8 cellular contexts compared by ENCODE assay signal in the genomic region with DNA sequence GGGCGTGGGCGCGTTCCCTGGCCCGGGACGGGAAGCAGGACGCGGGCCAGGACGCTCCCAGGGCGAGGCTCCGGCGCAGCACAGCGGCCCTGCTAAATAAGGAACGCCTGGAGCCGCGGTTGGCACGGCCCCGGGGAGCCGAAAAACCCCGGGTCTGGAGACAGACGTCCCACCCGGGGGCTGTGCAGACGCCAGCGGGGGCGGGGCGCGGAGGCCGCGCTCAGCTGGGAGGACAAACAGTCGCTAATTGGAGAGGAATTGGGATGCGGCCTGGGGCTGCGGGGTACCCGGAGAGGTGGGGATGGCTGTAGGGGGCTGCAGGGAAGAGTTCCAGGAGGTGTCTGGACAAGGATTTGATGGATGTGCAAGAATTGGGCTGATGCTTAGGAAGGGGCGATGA. TPM values are rescaled to one million over a fixed set of nuclear protein-coding genes. Genes with fewer than 3 reads are reported as not detected.
A peak's percentile ranks its signal among the peaks of the same experiment; 100 is the strongest.
DNase-seq lines count a peak whose midpoint lies in the region; ATAC-seq and TF ChIP-seq lines count a peak whose summit lies in the region.
"Not testable (repeated sequence)": the region's sequence is repeated elsewhere in the genome, so short reads cannot be mapped to it uniquely, and the experiment has no call there.

No MANE protein-coding gene starts in this region.

- not testable (repeated sequence) for H2BK15ac ChIP-seq in mesenchymal stem cell (ENCODE audit: low read depth, poor library complexity, severe bottlenecking)

- H3K18ac ChIP-seq in mesenchymal stem cell (ENCODE audit: low read depth in 1 of 2, low read length in 2 of 2): not testable (repeated sequence)

- H3K27ac ChIP-seq in DND-41 (ENCODE audit: low read length); RWPE2 (ENCODE audit: poor library complexity, severe bottlenecking); mesenchymal stem cell (ENCODE audit: low read length, poor library complexity, severe bottlenecking); thymus (ENCODE audit: low read depth): not testable (repeated sequence)

- H3K4me2 ChIP-seq in DND-41 (ENCODE audit: insufficient read depth, low read length): peak overlapping the region; percentile 41; the same call in 1 of the 2 replicates
- not testable (repeated sequence) for H3K4me2 ChIP-seq in mesenchymal stem cell (ENCODE audit: low read length, poor library complexity, severe bottlenecking)

- H3K4me3 ChIP-seq in DND-41 (ENCODE audit: low read depth in 1 of 2, low read length in 2 of 2) (peak overlapping the region in 1 of 2 experiments; percentile 49; a peak in 1 of 4 replicates), RWPE2 (ENCODE audit: severe bottlenecking) (peak overlapping the region; percentile 68), adipocyte (ENCODE audit: low read length) (peak overlapping the region; percentile 61), fibroblast of pulmonary artery (replicated peaks; ENCODE audit: low read depth, low read length) (peak overlapping the region; percentile 40), mesenchymal stem cell (ENCODE audit: insufficient read depth in 1 of 2, low read depth in 1 of 2, low read length in 2 of 2) (peak overlapping the region; percentile 46 to 53), thymus (ENCODE audit: low read length) (peak overlapping the region; percentile 39)

- not testable (repeated sequence) for H3K9me3 ChIP-seq in DND-41 (ENCODE audit: insufficient read depth, low read length, severe bottlenecking); RWPE2 (ENCODE audit: severe bottlenecking); adipocyte (ENCODE audit: control insufficient read depth, low read length); mesenchymal stem cell (ENCODE audit: control insufficient read depth, low read length); thymus (ENCODE audit: control insufficient read depth)

- TF ChIP-seq CTCF in DND-41 (IDR thresholded peaks at IDR 0.05; ENCODE audit: borderline replicate concordance, extremely low read depth, low read length, poor library complexity, severe bottlenecking); RWPE2 (IDR thresholded peaks at IDR 0.05; ENCODE audit: poor library complexity, severe bottlenecking); fibroblast of pulmonary artery (IDR thresholded peaks at IDR 0.05; ENCODE audit: low read length, missing control alignments): not testable (repeated sequence)

- H3K14ac ChIP-seq in mesenchymal stem cell (ENCODE audit: low read length in 2 of 2): not testable (repeated sequence)

- not testable (repeated sequence) for H3K79me1 ChIP-seq in mesenchymal stem cell (replicated peaks; ENCODE audit: low read length, poor library complexity, severe bottlenecking)

- not testable (repeated sequence) for H3K23ac ChIP-seq in mesenchymal stem cell (ENCODE audit: low read length in 2 of 2)

- H3K9ac ChIP-seq in DND-41 (ENCODE audit: low read depth, low read length) (peak overlapping the region; percentile 35; the same call in 1 of the 2 replicates), adipocyte (ENCODE audit: low read length) (peak overlapping the region; percentile 58)
- H3K9ac ChIP-seq in mesenchymal stem cell (ENCODE audit: low read length): not testable (repeated sequence)

- H2BK5ac ChIP-seq in mesenchymal stem cell (ENCODE audit: low read depth, low read length, poor library complexity, severe bottlenecking): not testable (repeated sequence)

- not testable (repeated sequence) for H3K4ac ChIP-seq in mesenchymal stem cell (ENCODE audit: low read depth in 1 of 2, low read length in 2 of 2)

- H2BK120ac ChIP-seq in mesenchymal stem cell (ENCODE audit: low read depth, low read length): not testable (repeated sequence)

- H4K91ac ChIP-seq in mesenchymal stem cell (ENCODE audit: low read length): not testable (repeated sequence)

- not testable (repeated sequence) for H4K20me1 ChIP-seq in DND-41 (ENCODE audit: insufficient read depth, low read length)

- not testable (repeated sequence) for H3K79me2 ChIP-seq in DND-41 (ENCODE audit: insufficient read depth, low read length)

- not testable (repeated sequence) for H2AFZ ChIP-seq in DND-41 (ENCODE audit: low read depth, low read length); mesenchymal stem cell (ENCODE audit: low read depth, low read length)

- not testable (repeated sequence) for H3K27me3 ChIP-seq in DND-41 (ENCODE audit: insufficient read depth, low read length, poor library complexity); RWPE2 (ENCODE audit: insufficient read depth, poor library complexity, severe bottlenecking); adipocyte (replicated peaks; ENCODE audit: control insufficient read depth, insufficient read depth, low read length); mesenchymal stem cell (ENCODE audit: control insufficient read depth in 1 of 2, insufficient read depth in 1 of 2, low read length in 2 of 2); thymus (ENCODE audit: control insufficient read depth, insufficient read depth)

- not testable (repeated sequence) for H2AK5ac ChIP-seq in mesenchymal stem cell (ENCODE audit: low read length, severe bottlenecking)

- not testable (repeated sequence) for H3K4me1 ChIP-seq in DND-41 (ENCODE audit: insufficient read depth, low read length); RWPE2 (ENCODE audit: insufficient read depth, poor library complexity, severe bottlenecking); adipocyte (ENCODE audit: control insufficient read depth, insufficient read depth, low read length); mesenchymal stem cell (ENCODE audit: control insufficient read depth, insufficient read depth, low read depth, low read length); thymus (ENCODE audit: control insufficient read depth, insufficient read depth, low read length)

- not testable (repeated sequence) for ATAC-seq in DND-41 (ENCODE audit: insufficient read depth, low read depth); RWPE2 (ENCODE audit: low read depth)

- WGBS in mesenchymal stem cell: 0% methylated on average over 8 of the region's 33 CpGs
- under 1% methylated on average over 30 of the region's 33 CpGs for WGBS in thymus

- H4K8ac ChIP-seq in mesenchymal stem cell (ENCODE audit: low read length): not testable (repeated sequence)

- DNase-seq in DND-41 (peak; percentile 71), RWPE2 (ENCODE audit: low spot score) (peak; percentile 21)
- peak; percentile 1 to 24 for DNase-seq in activated CD8-positive, alpha-beta memory T cell treated with anti-CD3 and anti-CD28 coated beads for 1 hour (ENCODE audit: extremely low read depth in 1 of 2, low read depth in 1 of 2)
- not testable (repeated sequence) for DNase-seq in adipocyte (ENCODE audit: low read depth); fibroblast of pulmonary artery (ENCODE audit: low read depth); mesenchymal stem cell
- peak; percentile 25 to 35 (median 27) for DNase-seq in stimulated activated CD4-positive, alpha-beta T cell treated with anti-CD3 and anti-CD28 coated beads, Interleukin-12 subunit alpha, Interleukin-12 subunit beta, amount 100 ng/mL, for 48 hours (ENCODE audit: low read depth in 2 of 3, low spot score in 1 of 3)

- H3K36me3 ChIP-seq in DND-41 (ENCODE audit: insufficient read depth, low read length); RWPE2 (ENCODE audit: low read depth); adipocyte (ENCODE audit: control insufficient read depth, insufficient read depth, low read length, severe bottlenecking); mesenchymal stem cell (ENCODE audit: control insufficient read depth in 1 of 2, insufficient read depth in 2 of 2, low read depth in 1 of 2, low read length in 2 of 2); thymus (ENCODE audit: control insufficient read depth, insufficient read depth): not testable (repeated sequence)

- not testable (repeated sequence) for H2BK12ac ChIP-seq in mesenchymal stem cell (ENCODE audit: low read length in 2 of 2)

RNA-seq across cellular contexts. Expression of gene NPIPA1, which starts 25.3 kb away (rescaled TPM):
- 56.1 TPM for polyA plus RNA-seq in mesenchymal stem cell (2013, experiment 1 of 2)
- 50.4 TPM for polyA plus RNA-seq in mesenchymal stem cell (2013, experiment 2 of 2)
- polyA plus RNA-seq in thymus: 134 TPM
